In genomic region chr1:36322085-36322785, GRCh38 we compare ENCODE assay signal across 8 cellular contexts. TPM values are rescaled to one million over a fixed set of nuclear protein-coding genes. Genes with fewer than 3 reads are reported as not detected.
DNase-seq lines count a peak whose midpoint lies in the region; ATAC-seq, FAIRE-seq and TF ChIP-seq lines count a peak whose summit lies in the region.

No MANE protein-coding gene starts in this region.

- TF ChIP-seq POLR2A in Peyer's patch (IDR thresholded peaks at IDR 0.05), result no peak

- no peaks in the 10 kb centered on the region for H3K9me3 ChIP-seq in CD4-positive, CD25-positive, alpha-beta regulatory T cell (ENCODE audit: control insufficient read depth in 2 of 2, low read length in 2 of 2)
- H3K9me3 ChIP-seq in Peyer's patch (no peaks in the 10 kb centered on the region), parathyroid adenoma (ENCODE audit: control insufficient read depth, low read length) (no peaks in the 10 kb centered on the region)

- H3K79me2 ChIP-seq in parathyroid adenoma, result no peaks in the 10 kb centered on the region

- H2AFZ ChIP-seq in parathyroid adenoma, result no peak overlapping the region

- TF ChIP-seq CTCF in Peyer's patch (IDR thresholded peaks at IDR 0.05), result no peak
- no peak for TF ChIP-seq CTCF in fibroblast of the aortic adventitia (IDR thresholded peaks at IDR 0.05; ENCODE audit: insufficient read depth, low read length)
- no peak for TF ChIP-seq CTCF in parathyroid adenoma (IDR thresholded peaks at IDR 0.05)
- no peak for TF ChIP-seq CTCF in GM10248 (IDR thresholded peaks at IDR 0.05; ENCODE audit: control extremely low read depth, extremely low read depth, low read depth, missing control alignments)
- TF ChIP-seq CTCF in D721Med (IDR thresholded peaks at IDR 0.05; ENCODE audit: insufficient read depth, missing control alignments), result no peak

- CTCF ChIA-PET in GM10248 (lab: Yijun Ruan, JAX), result interaction anchor here (1.3 to 2.5 kb wide), 3 partner anchors 11 to 60 kb away, joined by 4 to 10 read pairs (median 5); partner anchors contain the start of gene SH3D21

- H3K27me3 Mint-ChIP-seq in CD4-positive, CD25-positive, alpha-beta regulatory T cell, result peaks cover 8% of the 10 kb centered on the region

- POLR2A ChIA-PET in GM10248 (lab: Yijun Ruan, JAX), result interaction anchor here (1.0 kb wide), 1 partner anchor 16 kb away, joined by 3 read pairs; the partner anchor contains the start of gene SH3D21

- no peak for ATAC-seq in CD4-positive, CD25-positive, alpha-beta regulatory T cell (ENCODE audit: low read depth in 2 of 2)

- no peaks in the 10 kb centered on the region for H3K9me3 Mint-ChIP-seq in CD4-positive, CD25-positive, alpha-beta regulatory T cell

- peaks cover 33% of the 10 kb centered on the region for H3K4me1 ChIP-seq in CD4-positive, CD25-positive, alpha-beta regulatory T cell (ENCODE audit: control insufficient read depth, insufficient read depth, low read length, poor library complexity, severe bottlenecking)
- H3K4me1 ChIP-seq in Peyer's patch, result peaks cover 0 to 39% (median 20%) of the 10 kb centered on the region in 4 donors
- H3K4me1 ChIP-seq in parathyroid adenoma, result no peaks in the 10 kb centered on the region

- no peak for DNase-seq in CD4-positive, CD25-positive, alpha-beta regulatory T cell
- DNase-seq in Peyer's patch (no peak), fibroblast of the aortic adventitia (ENCODE audit: low read depth) (no peak), NCI-H82 treated with DMSO at 0.1 percent for 48 hours (lab: John Stamatoyannopoulos, UW; ENCODE audit: unreplicated experiment) (no peak), COLO668 (lab: John Stamatoyannopoulos, UW; ENCODE audit: unreplicated experiment) (no peak), GM10248 (ENCODE audit: extremely low spot score) (no peak), D721Med (ENCODE audit: insufficient read length, low spot score) (no peak)

- H3K27ac ChIP-seq in CD4-positive, CD25-positive, alpha-beta regulatory T cell (ENCODE audit: insufficient read depth, low read length, poor library complexity, severe bottlenecking), result no peak overlapping the region
- peak overlapping the region; percentile 74 to 88 (median 80) for H3K27ac ChIP-seq in Peyer's patch
- no peak overlapping the region for H3K27ac ChIP-seq in parathyroid adenoma

- no peaks in the 10 kb centered on the region for H3K36me3 ChIP-seq in CD4-positive, CD25-positive, alpha-beta regulatory T cell (ENCODE audit: control insufficient read depth, insufficient read depth, low read length)
- H3K36me3 ChIP-seq in Peyer's patch (no peaks in the 10 kb centered on the region), parathyroid adenoma (ENCODE audit: control insufficient read depth, insufficient read depth, low read length) (no peaks in the 10 kb centered on the region)

- H3K36me3 Mint-ChIP-seq in CD4-positive, CD25-positive, alpha-beta regulatory T cell, result no peaks in the 10 kb centered on the region

- H3K9ac ChIP-seq in parathyroid adenoma, result no peak overlapping the region

- FAIRE-seq in D721Med (lab: Jason Lieb, UNC), result no peak

- peak overlapping the region in 1 of 3 donors; percentile 64 for H3K27ac Mint-ChIP-seq in CD4-positive, CD25-positive, alpha-beta regulatory T cell

- peak overlapping the region; percentile 50 for H3K4me2 ChIP-seq in parathyroid adenoma (ENCODE audit: low read length)

- peak overlapping the region; percentile 75 to 85 (median 82) for H3K4me3 Mint-ChIP-seq in CD4-positive, CD25-positive, alpha-beta regulatory T cell

- peaks cover 0 to 29% (median 18%) of the 10 kb centered on the region in 4 donors for H3K4me1 Mint-ChIP-seq in CD4-positive, CD25-positive, alpha-beta regulatory T cell

- H3K4me3 ChIP-seq in CD4-positive, CD25-positive, alpha-beta regulatory T cell (ENCODE audit: low read depth, low read length), result no peak overlapping the region
- H3K4me3 ChIP-seq in Peyer's patch (peak overlapping the region; percentile 68 to 91 (median 80)), fibroblast of the aortic adventitia (ENCODE audit: low read depth, low read length) (peak overlapping the region; percentile 82), parathyroid adenoma (ENCODE audit: low read depth, low read length) (peak overlapping the region; percentile 41)

- no peaks in the 10 kb centered on the region for H3K27me3 ChIP-seq in CD4-positive, CD25-positive, alpha-beta regulatory T cell (ENCODE audit: control insufficient read depth, insufficient read depth, low read length)
- H3K27me3 ChIP-seq in Peyer's patch (no peaks in the 10 kb centered on the region), parathyroid adenoma (ENCODE audit: control insufficient read depth, insufficient read depth, low read length) (no peaks in the 10 kb centered on the region)

RNA-seq across cellular contexts. Expression of gene EVA1B, which starts 1.2 kb away (rescaled TPM):
- total RNA-seq in CD4-positive, CD25-positive, alpha-beta regulatory T cell, result 12.7 TPM
- polyA plus RNA-seq in CD4-positive, CD25-positive, alpha-beta regulatory T cell, result 10 to 100 TPM in 3 of 4 donors, 1 to 10 TPM in 1; 8.7 to 18.0 (median 12.9) TPM
- total RNA-seq in Peyer's patch (10 to 100 TPM in 2 of 4 donors, 1 to 10 TPM in 2; 4.4 to 19.0 (median 11.4) TPM), fibroblast of the aortic adventitia (ENCODE audit: low replicate concordance) (167 and 366 TPM in 2 replicates)

RNA-seq across cellular contexts. Expression of gene SH3D21, which starts 16.1 kb away (rescaled TPM):
- 3.2 TPM for total RNA-seq in CD4-positive, CD25-positive, alpha-beta regulatory T cell
- under 1 TPM; 0.26 to 0.42 (median 0.33) TPM for polyA plus RNA-seq in CD4-positive, CD25-positive, alpha-beta regulatory T cell
- total RNA-seq in Peyer's patch, result 10 to 100 TPM; 20.6 to 75.9 (median 24.8) TPM
- total RNA-seq in fibroblast of the aortic adventitia (ENCODE audit: low replicate concordance), result 5.2 and 9.3 TPM in 2 replicates

Comparison
In these comparisons a context has a peak if more than half of its experiments do, and no peak if none do; other contexts are left out.
1. H3K27ac ChIP-seq: peak in Peyer's patch (4 of 4); none in CD4-positive, CD25-positive, alpha-beta regulatory T cell (single experiment) and parathyroid adenoma (single experiment).